ENCODE assay signal across 1 cellular context in the genomic region with DNA sequence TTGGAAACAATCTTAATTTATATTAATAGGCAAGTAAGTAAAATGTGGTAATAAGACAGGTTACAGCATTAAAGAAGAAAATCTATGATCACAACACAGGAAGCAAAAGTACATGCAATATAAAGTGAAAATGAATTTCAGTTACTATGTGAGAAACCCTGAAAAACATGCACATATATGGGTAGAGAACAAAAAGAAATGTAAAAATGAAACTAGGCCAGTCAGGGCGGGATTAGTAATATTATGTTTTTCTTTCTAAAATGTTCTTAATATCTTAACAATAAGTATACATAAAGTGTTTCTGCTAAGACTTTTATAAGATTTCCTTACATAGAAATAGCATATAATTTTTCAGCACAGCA.
TF ChIP-seq lines count a peak whose summit lies in the region.

No MANE protein-coding gene starts in this region.

TF ChIP-seq in GM12878, 131 proteins besides CTCF, POLR2A, EP300 and RAD21 (continued from another document):
- TF ChIP-seq, protein P1, sequence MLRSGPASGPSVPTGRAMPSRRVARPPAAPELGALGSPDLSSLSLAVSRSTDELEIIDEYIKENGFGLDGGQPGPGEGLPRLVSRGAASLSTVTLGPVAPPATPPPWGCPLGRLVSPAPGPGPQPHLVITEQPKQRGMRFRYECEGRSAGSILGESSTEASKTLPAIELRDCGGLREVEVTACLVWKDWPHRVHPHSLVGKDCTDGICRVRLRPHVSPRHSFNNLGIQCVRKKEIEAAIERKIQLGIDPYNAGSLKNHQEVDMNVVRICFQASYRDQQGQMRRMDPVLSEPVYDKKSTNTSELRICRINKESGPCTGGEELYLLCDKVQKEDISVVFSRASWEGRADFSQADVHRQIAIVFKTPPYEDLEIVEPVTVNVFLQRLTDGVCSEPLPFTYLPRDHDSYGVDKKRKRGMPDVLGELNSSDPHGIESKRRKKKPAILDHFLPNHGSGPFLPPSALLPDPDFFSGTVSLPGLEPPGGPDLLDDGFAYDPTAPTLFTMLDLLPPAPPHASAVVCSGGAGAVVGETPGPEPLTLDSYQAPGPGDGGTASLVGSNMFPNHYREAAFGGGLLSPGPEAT (IDR thresholded peaks at IDR 0.05; ENCODE audit: low read depth), result 0 out of 2 replicates have a peak, but pooled peaks have one; percentile 4
- TF ChIP-seq CBX3 (IDR thresholded peaks at IDR 0.05; ENCODE audit: borderline replicate concordance, low read depth), result no peak
- TF ChIP-seq NFIC (IDR thresholded peaks at IDR 0.05; ENCODE audit: low read depth, low read length), result peak; percentile 33; the same call in 1 of the 2 replicates
- TF ChIP-seq, protein P2, sequence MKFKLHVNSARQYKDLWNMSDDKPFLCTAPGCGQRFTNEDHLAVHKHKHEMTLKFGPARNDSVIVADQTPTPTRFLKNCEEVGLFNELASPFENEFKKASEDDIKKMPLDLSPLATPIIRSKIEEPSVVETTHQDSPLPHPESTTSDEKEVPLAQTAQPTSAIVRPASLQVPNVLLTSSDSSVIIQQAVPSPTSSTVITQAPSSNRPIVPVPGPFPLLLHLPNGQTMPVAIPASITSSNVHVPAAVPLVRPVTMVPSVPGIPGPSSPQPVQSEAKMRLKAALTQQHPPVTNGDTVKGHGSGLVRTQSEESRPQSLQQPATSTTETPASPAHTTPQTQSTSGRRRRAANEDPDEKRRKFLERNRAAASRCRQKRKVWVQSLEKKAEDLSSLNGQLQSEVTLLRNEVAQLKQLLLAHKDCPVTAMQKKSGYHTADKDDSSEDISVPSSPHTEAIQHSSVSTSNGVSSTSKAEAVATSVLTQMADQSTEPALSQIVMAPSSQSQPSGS (IDR thresholded peaks at IDR 0.05; ENCODE audit: low read length), result 0 out of 2 replicates have a peak, but pooled peaks have one; percentile 6
- TF ChIP-seq ESRRA (IDR thresholded peaks at IDR 0.05; ENCODE audit: low read length), result no peak
- TF ChIP-seq CREB1 (IDR thresholded peaks at IDR 0.05; ENCODE audit: low read depth), result no peak
- TF ChIP-seq, protein P3, sequence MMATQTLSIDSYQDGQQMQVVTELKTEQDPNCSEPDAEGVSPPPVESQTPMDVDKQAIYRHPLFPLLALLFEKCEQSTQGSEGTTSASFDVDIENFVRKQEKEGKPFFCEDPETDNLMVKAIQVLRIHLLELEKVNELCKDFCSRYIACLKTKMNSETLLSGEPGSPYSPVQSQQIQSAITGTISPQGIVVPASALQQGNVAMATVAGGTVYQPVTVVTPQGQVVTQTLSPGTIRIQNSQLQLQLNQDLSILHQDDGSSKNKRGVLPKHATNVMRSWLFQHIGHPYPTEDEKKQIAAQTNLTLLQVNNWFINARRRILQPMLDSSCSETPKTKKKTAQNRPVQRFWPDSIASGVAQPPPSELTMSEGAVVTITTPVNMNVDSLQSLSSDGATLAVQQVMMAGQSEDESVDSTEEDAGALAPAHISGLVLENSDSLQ (IDR thresholded peaks at IDR 0.05), result no peak
- no peak for TF ChIP-seq HCFC1 (IDR thresholded peaks at IDR 0.05; ENCODE audit: low read length)
- TF ChIP-seq RB1 (IDR thresholded peaks at IDR 0.05; ENCODE audit: borderline replicate concordance), result no peak
- TF ChIP-seq, protein P4, sequence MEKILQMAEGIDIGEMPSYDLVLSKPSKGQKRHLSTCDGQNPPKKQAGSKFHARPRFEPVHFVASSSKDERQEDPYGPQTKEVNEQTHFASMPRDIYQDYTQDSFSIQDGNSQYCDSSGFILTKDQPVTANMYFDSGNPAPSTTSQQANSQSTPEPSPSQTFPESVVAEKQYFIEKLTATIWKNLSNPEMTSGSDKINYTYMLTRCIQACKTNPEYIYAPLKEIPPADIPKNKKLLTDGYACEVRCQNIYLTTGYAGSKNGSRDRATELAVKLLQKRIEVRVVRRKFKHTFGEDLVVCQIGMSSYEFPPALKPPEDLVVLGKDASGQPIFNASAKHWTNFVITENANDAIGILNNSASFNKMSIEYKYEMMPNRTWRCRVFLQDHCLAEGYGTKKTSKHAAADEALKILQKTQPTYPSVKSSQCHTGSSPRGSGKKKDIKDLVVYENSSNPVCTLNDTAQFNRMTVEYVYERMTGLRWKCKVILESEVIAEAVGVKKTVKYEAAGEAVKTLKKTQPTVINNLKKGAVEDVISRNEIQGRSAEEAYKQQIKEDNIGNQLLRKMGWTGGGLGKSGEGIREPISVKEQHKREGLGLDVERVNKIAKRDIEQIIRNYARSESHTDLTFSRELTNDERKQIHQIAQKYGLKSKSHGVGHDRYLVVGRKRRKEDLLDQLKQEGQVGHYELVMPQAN (conservative IDR thresholded peaks at IDR 0.05), result no peak
- no peak for TF ChIP-seq MEF2A (IDR thresholded peaks at IDR 0.05; ENCODE audit: insufficient read depth, low read depth, low read length)
- no peak for TF ChIP-seq ZNF207 (IDR thresholded peaks at IDR 0.05; ENCODE audit: borderline replicate concordance)
- no peak for TF ChIP-seq FOS (IDR thresholded peaks at IDR 0.05; ENCODE audit: borderline replicate concordance, extremely low read depth, insufficient read length)
- no peak for TF ChIP-seq KLF5 (IDR thresholded peaks at IDR 0.05; ENCODE audit: partially characterized antibody)
- no peak for TF ChIP-seq IRF4 (IDR thresholded peaks at IDR 0.05; ENCODE audit: low read depth, low read length)
- no peak for TF ChIP-seq LARP7 (IDR thresholded peaks at IDR 0.05)
- TF ChIP-seq SRF (IDR thresholded peaks at IDR 0.05; ENCODE audit: low read depth in 2 of 2, low read length in 2 of 2), result peak; percentile 44 to 88; a peak in 2 of 4 replicates
- no peak for TF ChIP-seq TBL1XR1 (IDR thresholded peaks at IDR 0.05; ENCODE audit: low read depth, low read length)
- TF ChIP-seq TARDBP (IDR thresholded peaks at IDR 0.05; ENCODE audit: borderline replicate concordance), result no peak
- TF ChIP-seq ZNF217 (IDR thresholded peaks at IDR 0.05), result no peak
- TF ChIP-seq JUND (IDR thresholded peaks at IDR 0.05; ENCODE audit: low read depth, low read length), result no peak
- no peak for TF ChIP-seq POU2F2 (IDR thresholded peaks at IDR 0.05; ENCODE audit: borderline replicate concordance, low read depth, low read length)
- no peak for TF ChIP-seq BACH1 (IDR thresholded peaks at IDR 0.05; ENCODE audit: borderline replicate concordance)
- TF ChIP-seq TCF7 (IDR thresholded peaks at IDR 0.05; ENCODE audit: borderline replicate concordance), result no peak
- no peak for TF ChIP-seq EED (IDR thresholded peaks at IDR 0.05; ENCODE audit: low read depth)
- no peak for TF ChIP-seq TCF12 (IDR thresholded peaks at IDR 0.05; ENCODE audit: low read depth, low read length)
- no peak for TF ChIP-seq HDAC2 (IDR thresholded peaks at IDR 0.05)
- 0 out of 2 replicates have a peak, but pooled peaks have one; percentile 14 for TF ChIP-seq GABPA (IDR thresholded peaks at IDR 0.05; ENCODE audit: low read depth)
- TF ChIP-seq MYB (IDR thresholded peaks at IDR 0.05; ENCODE audit: borderline replicate concordance, low read depth, low read length), result no peak
- no peak for TF ChIP-seq BRCA1 (IDR thresholded peaks at IDR 0.05; ENCODE audit: low read depth, low read length)
- no peak for TF ChIP-seq NBN (IDR thresholded peaks at IDR 0.05)
- TF ChIP-seq YY1 (IDR thresholded peaks at IDR 0.05; ENCODE audit: low read depth, low read length), result no peak
- no peak for TF ChIP-seq FOXK2 (IDR thresholded peaks at IDR 0.05)
- no peak; the same call in 1 of the 2 replicates for TF ChIP-seq CREM (IDR thresholded peaks at IDR 0.05; ENCODE audit: low read depth)
- no peak for TF ChIP-seq ZNF274 (IDR thresholded peaks at IDR 0.05; ENCODE audit: insufficient read depth, insufficient read length)
- no peak for TF ChIP-seq POLR2AphosphoS5 (IDR thresholded peaks at IDR 0.05; ENCODE audit: low read length)
- TF ChIP-seq, protein P5, sequence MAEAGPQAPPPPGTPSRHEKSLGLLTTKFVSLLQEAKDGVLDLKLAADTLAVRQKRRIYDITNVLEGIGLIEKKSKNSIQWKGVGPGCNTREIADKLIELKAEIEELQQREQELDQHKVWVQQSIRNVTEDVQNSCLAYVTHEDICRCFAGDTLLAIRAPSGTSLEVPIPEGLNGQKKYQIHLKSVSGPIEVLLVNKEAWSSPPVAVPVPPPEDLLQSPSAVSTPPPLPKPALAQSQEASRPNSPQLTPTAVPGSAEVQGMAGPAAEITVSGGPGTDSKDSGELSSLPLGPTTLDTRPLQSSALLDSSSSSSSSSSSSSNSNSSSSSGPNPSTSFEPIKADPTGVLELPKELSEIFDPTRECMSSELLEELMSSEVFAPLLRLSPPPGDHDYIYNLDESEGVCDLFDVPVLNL (IDR thresholded peaks at IDR 0.05; ENCODE audit: low read depth, low read length), result no peak
- no peak for TF ChIP-seq SIX5 (IDR thresholded peaks at IDR 0.05; ENCODE audit: low read depth, low read length, severe bottlenecking)
- TF ChIP-seq, protein P6, sequence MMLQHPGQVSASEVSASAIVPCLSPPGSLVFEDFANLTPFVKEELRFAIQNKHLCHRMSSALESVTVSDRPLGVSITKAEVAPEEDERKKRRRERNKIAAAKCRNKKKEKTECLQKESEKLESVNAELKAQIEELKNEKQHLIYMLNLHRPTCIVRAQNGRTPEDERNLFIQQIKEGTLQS (IDR thresholded peaks at IDR 0.05; ENCODE audit: borderline replicate concordance, extremely low read depth, low read depth, low read length), result no peak
- TF ChIP-seq PML (IDR thresholded peaks at IDR 0.05; ENCODE audit: low read length), result no peak
- TF ChIP-seq RELA (IDR thresholded peaks at IDR 0.05; ENCODE audit: borderline replicate concordance, partially characterized antibody), result no peak
- TF ChIP-seq MTA3 (IDR thresholded peaks at IDR 0.05; ENCODE audit: borderline replicate concordance, low read length), result no peak
- TF ChIP-seq CHD1 (IDR thresholded peaks at IDR 0.05; ENCODE audit: low read depth, low read length), result no peak
- no peak for TF ChIP-seq RCOR1 (conservative IDR thresholded peaks at IDR 0.05; ENCODE audit: low read depth, low read length)
- TF ChIP-seq IKZF2 (IDR thresholded peaks at IDR 0.05), result no peak
- TF ChIP-seq ZNF384 (IDR thresholded peaks at IDR 0.05; ENCODE audit: borderline replicate concordance, low read depth, low read length), result no peak
- TF ChIP-seq, protein P7, sequence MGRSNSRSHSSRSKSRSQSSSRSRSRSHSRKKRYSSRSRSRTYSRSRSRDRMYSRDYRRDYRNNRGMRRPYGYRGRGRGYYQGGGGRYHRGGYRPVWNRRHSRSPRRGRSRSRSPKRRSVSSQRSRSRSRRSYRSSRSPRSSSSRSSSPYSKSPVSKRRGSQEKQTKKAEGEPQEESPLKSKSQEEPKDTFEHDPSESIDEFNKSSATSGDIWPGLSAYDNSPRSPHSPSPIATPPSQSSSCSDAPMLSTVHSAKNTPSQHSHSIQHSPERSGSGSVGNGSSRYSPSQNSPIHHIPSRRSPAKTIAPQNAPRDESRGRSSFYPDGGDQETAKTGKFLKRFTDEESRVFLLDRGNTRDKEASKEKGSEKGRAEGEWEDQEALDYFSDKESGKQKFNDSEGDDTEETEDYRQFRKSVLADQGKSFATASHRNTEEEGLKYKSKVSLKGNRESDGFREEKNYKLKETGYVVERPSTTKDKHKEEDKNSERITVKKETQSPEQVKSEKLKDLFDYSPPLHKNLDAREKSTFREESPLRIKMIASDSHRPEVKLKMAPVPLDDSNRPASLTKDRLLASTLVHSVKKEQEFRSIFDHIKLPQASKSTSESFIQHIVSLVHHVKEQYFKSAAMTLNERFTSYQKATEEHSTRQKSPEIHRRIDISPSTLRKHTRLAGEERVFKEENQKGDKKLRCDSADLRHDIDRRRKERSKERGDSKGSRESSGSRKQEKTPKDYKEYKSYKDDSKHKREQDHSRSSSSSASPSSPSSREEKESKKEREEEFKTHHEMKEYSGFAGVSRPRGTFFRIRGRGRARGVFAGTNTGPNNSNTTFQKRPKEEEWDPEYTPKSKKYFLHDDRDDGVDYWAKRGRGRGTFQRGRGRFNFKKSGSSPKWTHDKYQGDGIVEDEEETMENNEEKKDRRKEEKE (IDR thresholded peaks at IDR 0.05), result no peak
- TF ChIP-seq, protein P8, sequence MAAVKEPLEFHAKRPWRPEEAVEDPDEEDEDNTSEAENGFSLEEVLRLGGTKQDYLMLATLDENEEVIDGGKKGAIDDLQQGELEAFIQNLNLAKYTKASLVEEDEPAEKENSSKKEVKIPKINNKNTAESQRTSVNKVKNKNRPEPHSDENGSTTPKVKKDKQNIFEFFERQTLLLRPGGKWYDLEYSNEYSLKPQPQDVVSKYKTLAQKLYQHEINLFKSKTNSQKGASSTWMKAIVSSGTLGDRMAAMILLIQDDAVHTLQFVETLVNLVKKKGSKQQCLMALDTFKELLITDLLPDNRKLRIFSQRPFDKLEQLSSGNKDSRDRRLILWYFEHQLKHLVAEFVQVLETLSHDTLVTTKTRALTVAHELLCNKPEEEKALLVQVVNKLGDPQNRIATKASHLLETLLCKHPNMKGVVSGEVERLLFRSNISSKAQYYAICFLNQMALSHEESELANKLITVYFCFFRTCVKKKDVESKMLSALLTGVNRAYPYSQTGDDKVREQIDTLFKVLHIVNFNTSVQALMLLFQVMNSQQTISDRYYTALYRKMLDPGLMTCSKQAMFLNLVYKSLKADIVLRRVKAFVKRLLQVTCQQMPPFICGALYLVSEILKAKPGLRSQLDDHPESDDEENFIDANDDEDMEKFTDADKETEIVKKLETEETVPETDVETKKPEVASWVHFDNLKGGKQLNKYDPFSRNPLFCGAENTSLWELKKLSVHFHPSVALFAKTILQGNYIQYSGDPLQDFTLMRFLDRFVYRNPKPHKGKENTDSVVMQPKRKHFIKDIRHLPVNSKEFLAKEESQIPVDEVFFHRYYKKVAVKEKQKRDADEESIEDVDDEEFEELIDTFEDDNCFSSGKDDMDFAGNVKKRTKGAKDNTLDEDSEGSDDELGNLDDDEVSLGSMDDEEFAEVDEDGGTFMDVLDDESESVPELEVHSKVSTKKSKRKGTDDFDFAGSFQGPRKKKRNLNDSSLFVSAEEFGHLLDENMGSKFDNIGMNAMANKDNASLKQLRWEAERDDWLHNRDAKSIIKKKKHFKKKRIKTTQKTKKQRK (IDR thresholded peaks at IDR 0.05; ENCODE audit: low read depth, low read length), result no peak
